8 cellular contexts compared by ENCODE assay signal in the genomic region with DNA sequence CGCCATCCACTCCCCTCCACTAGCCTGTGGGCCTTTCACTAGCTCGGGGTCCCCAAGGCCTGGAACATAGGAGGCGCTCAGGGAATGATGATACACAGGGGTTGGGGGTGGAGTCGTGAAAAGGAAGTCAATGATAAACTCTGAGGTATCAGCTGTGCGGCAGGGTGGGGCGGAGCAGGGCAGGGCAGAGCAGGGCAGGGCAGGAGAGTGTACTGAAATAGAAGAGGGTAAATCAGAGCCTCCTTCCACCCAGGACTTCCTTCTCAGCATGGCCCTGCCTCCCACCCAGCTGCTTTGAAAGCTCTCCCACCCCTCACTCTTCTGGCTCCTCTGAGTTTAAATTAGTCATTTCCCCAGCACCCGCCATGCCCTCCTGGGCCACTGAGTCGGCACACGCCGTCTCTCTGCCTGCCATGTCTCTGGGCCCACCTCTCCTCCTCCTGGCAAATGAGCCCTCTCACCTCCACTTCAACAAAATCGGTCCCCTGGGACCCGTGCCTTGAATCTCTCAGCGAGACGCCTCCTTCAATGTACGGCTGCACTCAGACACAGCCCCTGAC. TPM values are rescaled to one million over a fixed set of nuclear protein-coding genes. Genes with fewer than 3 reads are reported as not detected.
A peak's percentile ranks its signal among the peaks of the same experiment; 100 is the strongest.
DNase-seq lines count a peak whose midpoint lies in the region; ATAC-seq, FAIRE-seq and TF ChIP-seq lines count a peak whose summit lies in the region.

No MANE protein-coding gene starts in this region.

- TF ChIP-seq CTCF in activated B cell treated with CpG ODN at 0.5 μM for 24 hours (IDR thresholded peaks at IDR 0.05) = no peak
- TF ChIP-seq CTCF in osteocyte (IDR thresholded peaks at IDR 0.05) = no peak

- peaks cover 44% of the 10 kb centered on the region for H3K36me3 Mint-ChIP-seq in activated B cell treated with CpG ODN at 0.5 μM for 24 hours (ENCODE audit: low read depth)
- H3K36me3 Mint-ChIP-seq in osteocyte (ENCODE audit: unreplicated experiment) = peaks cover 8% of the 10 kb centered on the region

- H3K27me3 Mint-ChIP-seq in activated B cell treated with CpG ODN at 0.5 μM for 24 hours (no peaks in the 10 kb centered on the region), osteocyte (ENCODE audit: unreplicated experiment) (no peaks in the 10 kb centered on the region)

- H3K27ac Mint-ChIP-seq in activated B cell treated with CpG ODN at 0.5 μM for 24 hours (peak overlapping the region; percentile 95), osteocyte (ENCODE audit: unreplicated experiment) (peak overlapping the region; percentile 68)

- POLR2A ChIA-PET in activated B cell treated with CpG ODN at 0.5 μM for 24 hours (lab: Charles Lee) = interaction anchor here (0.5 to 3.8 kb wide), 10 partner anchors 11 to 217 kb away, joined by 3 to 45 read pairs (median 5); partner anchors contain the start of genes CAPZB, EMC1 and MRTO4

- ATAC-seq in HG03135 (IDR thresholded peaks at IDR 0.05; ENCODE audit: unreplicated experiment) (peak; percentile 47), activated B cell treated with CpG ODN at 0.5 μM for 24 hours (ENCODE audit: low read depth) (peak; percentile 74)

- FAIRE-seq in GM12892 (lab: Jason Lieb, UNC) = peak; percentile 65

- peak overlapping the region; percentile 76 for H3K4me3 Mint-ChIP-seq in activated B cell treated with CpG ODN at 0.5 μM for 24 hours
- no peak overlapping the region for H3K4me3 Mint-ChIP-seq in osteocyte (ENCODE audit: unreplicated experiment)

- in situ Hi-C loops in G401 (cut with HindIII; ENCODE audit: low sequenced_read_pairs) = no loop called here

- CTCF ChIA-PET in activated B cell treated with CpG ODN at 0.5 μM for 24 hours (lab: Charles Lee) = interaction anchor here (1.0 to 2.5 kb wide), 5 partner anchors 9 to 179 kb away, joined by 3 to 6 read pairs (median 4); partner anchors contain the start of gene CAPZB

- TF ChIP-seq POLR2A in GM12892 (IDR thresholded peaks at IDR 0.05; ENCODE audit: low read depth, low read length) = no peak

- no peaks in the 10 kb centered on the region for H3K9me3 Mint-ChIP-seq in activated B cell treated with CpG ODN at 0.5 μM for 24 hours
- no peaks in the 10 kb centered on the region for H3K9me3 Mint-ChIP-seq in osteocyte (ENCODE audit: unreplicated experiment)

- intact Hi-C loops in activated B cell treated with CpG ODN at 0.5 μM for 24 hours (cut with micrococcal nuclease) = loop anchor here (2.0 kb wide), 3 partner anchors 14 to 78 kb away; partner anchors contain the start of gene CAPZB

- peaks cover 98% of the 10 kb centered on the region for H3K4me1 Mint-ChIP-seq in activated B cell treated with CpG ODN at 0.5 μM for 24 hours
- H3K4me1 Mint-ChIP-seq in osteocyte (ENCODE audit: unreplicated experiment) = peaks cover 47% of the 10 kb centered on the region

- no peak for DNase-seq in GM12892 (ENCODE audit: insufficient read length)
- DNase-seq in activated B cell treated with CpG ODN at 0.5 μM for 24 hours = no peak
- peak; percentile 53 for DNase-seq in effector CD4-positive, alpha-beta T cell
- no peak for DNase-seq in osteocyte (ENCODE audit: extremely low spot score, unreplicated experiment)
- no peak for DNase-seq in AG08395 (ENCODE audit: low spot score)
- DNase-seq in G401 (ENCODE audit: low spot score) = no peak
- no peak for DNase-seq in superior temporal gyrus (ENCODE audit: extremely low spot score)

RNA-seq across cellular contexts. Expression of gene CAPZB, which starts 16.9 kb away (rescaled TPM):
- 251 TPM for polyA plus RNA-seq in GM12892 (2012; ENCODE audit: missing spikeins)
- total RNA-seq in activated B cell treated with CpG ODN at 0.5 μM for 24 hours (334 and 349 TPM in 2 replicates), osteocyte (403 and 412 TPM in 2 replicates)
- total RNA-seq in G401 (2014; rRNA removed; shearing (Covaris generic)) = 342 and 345 TPM in 2 replicates
